22 cellular contexts compared by ENCODE assay signal in the genomic region with DNA sequence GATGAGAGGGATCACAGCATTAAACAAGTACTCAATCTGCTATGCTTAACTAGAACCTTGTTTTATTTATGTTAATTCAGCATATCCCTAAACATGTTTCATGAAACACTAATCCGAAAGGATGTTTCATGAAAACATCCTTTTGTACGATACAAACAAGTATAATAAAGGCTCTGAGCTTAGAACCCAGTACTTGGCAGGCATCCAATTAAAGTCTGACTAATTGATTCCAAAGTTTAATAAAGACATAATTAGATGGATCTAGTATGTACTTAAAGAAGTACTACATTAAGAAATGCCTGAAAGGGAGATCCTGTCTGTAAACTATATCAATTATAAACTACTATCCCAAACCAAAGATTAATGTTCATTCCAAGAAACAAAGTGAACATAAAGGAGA.
"Had no signal": no experiment of that assay in that cellular context is flagged by ENCODE, and none has a peak within 500 bp of the region (broad histone marks: within the 10 kb centered on the region; RNA-seq: fewer than 3 reads in every experiment).

No MANE protein-coding gene starts in this region.

- H3K4me3 ChIP-seq: heart right ventricle, left ventricle myocardium inferior had no signal

- H3K27ac Mint-ChIP-seq: activated B cell treated with CpG ODN at 0.5 μM for 24 hours; activated CD4-positive, alpha-beta memory T cell treated with anti-CD3 and anti-CD28 coated beads, Interleukin-2, amount 10 ng/mL, durations not matched to agents 7 days and 5 days; activated CD8-positive, alpha-beta memory T cell treated with anti-CD3 and anti-CD28 coated beads, Interleukin-2, amount 10 ng/mL, durations not matched to agents 7 days and 5 days; activated naive CD8-positive, alpha-beta T cell treated with anti-CD3 and anti-CD28 coated beads, Interleukin-2, amount 50 U/mL, for 24 hours; endodermal cell; T-helper 2 cell treated with Interferon-gamma antibody and Interleukin-4, amounts not matched to agents 5 μg/mL and 100 μg/mL, for 36 hours had no signal

- ATAC-seq: activated CD8-positive, alpha-beta memory T cell treated with anti-CD3 and anti-CD28 coated beads, Interleukin-2, amount 10 ng/mL, durations not matched to agents 7 days and 5 days; activated naive CD8-positive, alpha-beta T cell treated with anti-CD3 and anti-CD28 coated beads, Interleukin-2, amount 50 U/mL, for 24 hours; activated T-helper 17 cell treated with anti-CD3 and anti-CD28 coated beads, Interleukin-2, amount 50 U/mL, for 72 hours; heart right ventricle had no signal

- H3K4me3 Mint-ChIP-seq: activated B cell treated with CpG ODN at 0.5 μM for 24 hours; activated CD4-positive, alpha-beta memory T cell treated with anti-CD3 and anti-CD28 coated beads, Interleukin-2, amount 10 ng/mL, durations not matched to agents 7 days and 5 days; activated CD8-positive, alpha-beta memory T cell treated with anti-CD3 and anti-CD28 coated beads, Interleukin-2, amount 10 ng/mL, durations not matched to agents 7 days and 5 days; activated naive CD8-positive, alpha-beta T cell treated with anti-CD3 and anti-CD28 coated beads, Interleukin-2, amount 50 U/mL, for 24 hours; activated T-helper 17 cell treated with anti-CD3 and anti-CD28 coated beads, Interleukin-2, amount 50 U/mL, for 72 hours; endodermal cell; T-helper 2 cell treated with Interferon-gamma antibody and Interleukin-4, amounts not matched to agents 5 μg/mL and 100 μg/mL, for 36 hours had no signal

- H3K9me3 ChIP-seq: heart right ventricle, left ventricle myocardium inferior had no signal

- H3K27me3 Mint-ChIP-seq: activated B cell treated with CpG ODN at 0.5 μM for 24 hours; activated CD4-positive, alpha-beta memory T cell treated with anti-CD3 and anti-CD28 coated beads, Interleukin-2, amount 10 ng/mL, durations not matched to agents 7 days and 5 days; activated CD8-positive, alpha-beta memory T cell treated with anti-CD3 and anti-CD28 coated beads, Interleukin-2, amount 10 ng/mL, durations not matched to agents 7 days and 5 days; activated naive CD8-positive, alpha-beta T cell treated with anti-CD3 and anti-CD28 coated beads, Interleukin-2, amount 50 U/mL, for 24 hours; activated T-helper 17 cell treated with anti-CD3 and anti-CD28 coated beads, Interleukin-2, amount 50 U/mL, for 72 hours had no signal

- FAIRE-seq: colon had no signal

- H3K27ac ChIP-seq: brain microvascular endothelial cell, heart right ventricle, left ventricle myocardium inferior had no signal

- DNase-seq: activated B cell treated with CpG ODN at 0.5 μM for 24 hours; activated CD4-positive, alpha-beta memory T cell treated with anti-CD3 and anti-CD28 coated beads, Interleukin-2, amount 10 ng/mL, durations not matched to agents 7 days and 5 days; activated CD4-positive, alpha-beta T cell treated with anti-CD3 and anti-CD28 coated beads for 48 hours; activated CD8-positive, alpha-beta memory T cell treated with anti-CD3 and anti-CD28 coated beads, Interleukin-2, amount 10 ng/mL, durations not matched to agents 7 days and 5 days; activated naive CD4-positive, alpha-beta T cell treated with Interleukin-2 at 50 U/mL for 16 hours; activated naive CD8-positive, alpha-beta T cell treated with anti-CD3 and anti-CD28 coated beads, Interleukin-2, amount 50 U/mL, for 24 hours; activated T-cell treated with anti-CD3 and anti-CD28 coated beads, Interleukin-2, amount 50 U/mL, for 1 hour; anterior cingulate cortex; brain microvascular endothelial cell; central memory CD4-positive, alpha-beta T cell; endodermal cell; heart right ventricle; left ventricle myocardium inferior; occipital lobe; retina; stimulated activated CD4-positive, alpha-beta T cell treated with anti-CD3 and anti-CD28 coated beads, Interleukin-12 subunit alpha, Interleukin-12 subunit beta, amount 100 ng/mL, for 4 hours; stimulated activated CD4-positive, alpha-beta T cell treated with anti-CD3 and anti-CD28 coated beads, Interleukin-1b, Interleukin-23, amount 100 ng/mL, for 48 hours; stimulated activated CD8-positive, alpha-beta memory T cell treated with anti-CD3 and anti-CD28 coated beads, Interleukin-4, amount 100 ng/mL, for 48 hours; stimulated activated naive CD4-positive, alpha-beta T cell had no signal
